ENCODE assay signal across 10 cellular contexts in genomic region chr12:11863478-11863906, GRCh38.
A peak's percentile ranks its signal among the peaks of the same experiment; 100 is the strongest.
DNase-seq lines count a peak whose midpoint lies in the region; ATAC-seq and TF ChIP-seq lines count a peak whose summit lies in the region.
"Had no signal": no experiment of that assay in that cellular context is flagged by ENCODE, and none has a peak within 500 bp of the region (broad histone marks: within the 10 kb centered on the region; RNA-seq: fewer than 3 reads in every experiment).

No MANE protein-coding gene starts in this region.

- CTCF ChIA-PET in activated naive CD4-positive, alpha-beta T cell treated with anti-CD3 and anti-CD28 coated beads for 36 hours (lab: Charles Lee): no interaction called here

- H3F3A ChIP-seq in GM23338 (replicated peaks; ENCODE audit: low read depth) (no peaks in the 10 kb centered on the region), smooth muscle cell (ENCODE audit: low read depth) (peaks cover 10% of the 10 kb centered on the region)

- peaks cover 48% of the 10 kb centered on the region for H3K36me3 Mint-ChIP-seq in GM23338 (ENCODE audit: low read depth)
- H3K36me3 Mint-ChIP-seq in activated naive CD4-positive, alpha-beta T cell treated with anti-CD3 and anti-CD28 coated beads for 36 hours (ENCODE audit: low read depth): peaks cover 72% of the 10 kb centered on the region

- DNase-seq in GM23338 (ENCODE audit: low spot score): no peak
- no peak for DNase-seq in left lobe of liver (ENCODE audit: low spot score)
- DNase-seq in smooth muscle cell (lab: John Stamatoyannopoulos, UW; ENCODE audit: unreplicated experiment): no peak
- no peak for DNase-seq in stimulated activated CD4-positive, alpha-beta T cell treated with anti-CD3 and anti-CD28 coated beads, Interleukin-2, amount 100 ng/mL, for 24 hours
- DNase-seq in activated naive CD4-positive, alpha-beta T cell treated with anti-CD3 and anti-CD28 coated beads for 36 hours: no peak
- DNase-seq in cerebellar cortex (ENCODE audit: low spot score): no peak
- DNase-seq: stimulated activated CD8-positive, alpha-beta memory T cell treated with anti-CD3 and anti-CD28 coated beads, Interleukin-4, amount 100 ng/mL, for 48 hours; T1000 had no signal

- H3K27ac Mint-ChIP-seq in GM23338: peak overlapping the region; percentile 41; the same call in 1 of the 2 replicates
- H3K27ac Mint-ChIP-seq in activated naive CD4-positive, alpha-beta T cell treated with anti-CD3 and anti-CD28 coated beads for 36 hours: no peak overlapping the region

- H3K36me3 ChIP-seq in GM23338 (ENCODE audit: insufficient read depth) (no peaks in the 10 kb centered on the region), smooth muscle cell (ENCODE audit: low read depth) (peaks cover 17% of the 10 kb centered on the region)

- ATAC-seq in GM23338: no peak
- ATAC-seq in left lobe of liver: peak; percentile 19
- no peak for ATAC-seq in GM18520 (IDR thresholded peaks at IDR 0.05; ENCODE audit: unreplicated experiment)

- intact Hi-C loops in activated naive CD4-positive, alpha-beta T cell treated with anti-CD3 and anti-CD28 coated beads for 36 hours (cut with micrococcal nuclease): no loop called here

- TF ChIP-seq CTCF in GM23338 (conservative IDR thresholded peaks at IDR 0.05; ENCODE audit: low read depth in 2 of 2) (no peak), smooth muscle cell (IDR thresholded peaks at IDR 0.05; ENCODE audit: borderline replicate concordance, insufficient read depth, poor library complexity, severe bottlenecking) (no peak)

- peaks cover 4% of the 10 kb centered on the region; the same call in 1 of the 2 replicates for H3K79me2 ChIP-seq in GM23338 (replicated peaks; ENCODE audit: insufficient read depth)
- peaks cover 19% of the 10 kb centered on the region for H3K79me2 ChIP-seq in smooth muscle cell (ENCODE audit: low read depth)

- peaks cover 12% of the 10 kb centered on the region for H3K9me3 Mint-ChIP-seq in GM23338
- H3K9me3 Mint-ChIP-seq in activated naive CD4-positive, alpha-beta T cell treated with anti-CD3 and anti-CD28 coated beads for 36 hours: peaks cover 14% of the 10 kb centered on the region

- H4K20me1 ChIP-seq in GM23338 (replicated peaks; ENCODE audit: insufficient read depth) (no peaks in the 10 kb centered on the region), smooth muscle cell (ENCODE audit: low read depth) (no peaks in the 10 kb centered on the region)

- H3K4me1 Mint-ChIP-seq in GM23338: peaks cover 30% of the 10 kb centered on the region
- H3K4me1 Mint-ChIP-seq in activated naive CD4-positive, alpha-beta T cell treated with anti-CD3 and anti-CD28 coated beads for 36 hours (ENCODE audit: low read depth): peaks cover 30% of the 10 kb centered on the region

- H3K9ac ChIP-seq in smooth muscle cell (ENCODE audit: low read depth): peak overlapping the region; percentile 39

- no peaks in the 10 kb centered on the region for H3K27me3 ChIP-seq in GM23338 (ENCODE audit: insufficient read depth)
- H3K27me3 ChIP-seq in smooth muscle cell (ENCODE audit: low read depth): no peaks in the 10 kb centered on the region

- 36% methylated on average over 5 of the region's 5 CpGs for WGBS in smooth muscle cell (ENCODE audit: low lambda C conversion rate)

- H3K4me2 ChIP-seq in GM23338 (no peak overlapping the region), smooth muscle cell (peak overlapping the region; percentile 35)

- H3K4me3 ChIP-seq in GM23338 (no peak overlapping the region), smooth muscle cell (no peak overlapping the region)

- no peaks in the 10 kb centered on the region for H3K27me3 Mint-ChIP-seq in GM23338 (ENCODE audit: insufficient read depth, low read depth, poor library complexity)
- no peaks in the 10 kb centered on the region for H3K27me3 Mint-ChIP-seq in activated naive CD4-positive, alpha-beta T cell treated with anti-CD3 and anti-CD28 coated beads for 36 hours (ENCODE audit: low read depth)

- H3K4me1 ChIP-seq in GM23338 (ENCODE audit: insufficient read depth): peaks cover 18% of the 10 kb centered on the region
- peaks cover 17% of the 10 kb centered on the region for H3K4me1 ChIP-seq in smooth muscle cell (ENCODE audit: low read depth)

- H3K27ac ChIP-seq in GM23338 (ENCODE audit: low read depth) (no peak overlapping the region; the same call in 1 of the 2 replicates), cingulate gyrus (ENCODE audit: low read depth, low read length) (peak overlapping the region; percentile 78), smooth muscle cell (ENCODE audit: low read depth) (peak overlapping the region; percentile 87)

- H3K9me3 ChIP-seq in smooth muscle cell (replicated peaks; ENCODE audit: low read depth): no peaks in the 10 kb centered on the region

- no peak overlapping the region for H3K4me3 Mint-ChIP-seq in GM23338
- H3K4me3 Mint-ChIP-seq in activated naive CD4-positive, alpha-beta T cell treated with anti-CD3 and anti-CD28 coated beads for 36 hours: no peak overlapping the region

- H2AFZ ChIP-seq in GM23338 (no peak overlapping the region), smooth muscle cell (ENCODE audit: low read depth) (no peak overlapping the region)

- no peaks in the 10 kb centered on the region for H3K9me2 ChIP-seq in GM23338 (ENCODE audit: insufficient read depth)

TF ChIP-seq in GM23338, 12 proteins besides CTCF, POLR2A, EP300 and RAD21 (continues in another document):
- TF ChIP-seq CREB1 (CRISPR knock-in tag; IDR thresholded peaks at IDR 0.05; ENCODE audit: low read depth) (no peak), EZH2phosphoT487 (IDR thresholded peaks at IDR 0.05; ENCODE audit: unreplicated experiment) (no peak), JUNB (IDR thresholded peaks at IDR 0.05; ENCODE audit: unreplicated experiment) (no peak), STAT1 (IDR thresholded peaks at IDR 0.05; ENCODE audit: unreplicated experiment) (no peak), ZNF462 (CRISPR knock-in tag; IDR thresholded peaks at IDR 0.05) (no peak), POLR2AphosphoS5 (IDR thresholded peaks at IDR 0.05; ENCODE audit: low read depth) (no peak)
